In the genomic region with DNA sequence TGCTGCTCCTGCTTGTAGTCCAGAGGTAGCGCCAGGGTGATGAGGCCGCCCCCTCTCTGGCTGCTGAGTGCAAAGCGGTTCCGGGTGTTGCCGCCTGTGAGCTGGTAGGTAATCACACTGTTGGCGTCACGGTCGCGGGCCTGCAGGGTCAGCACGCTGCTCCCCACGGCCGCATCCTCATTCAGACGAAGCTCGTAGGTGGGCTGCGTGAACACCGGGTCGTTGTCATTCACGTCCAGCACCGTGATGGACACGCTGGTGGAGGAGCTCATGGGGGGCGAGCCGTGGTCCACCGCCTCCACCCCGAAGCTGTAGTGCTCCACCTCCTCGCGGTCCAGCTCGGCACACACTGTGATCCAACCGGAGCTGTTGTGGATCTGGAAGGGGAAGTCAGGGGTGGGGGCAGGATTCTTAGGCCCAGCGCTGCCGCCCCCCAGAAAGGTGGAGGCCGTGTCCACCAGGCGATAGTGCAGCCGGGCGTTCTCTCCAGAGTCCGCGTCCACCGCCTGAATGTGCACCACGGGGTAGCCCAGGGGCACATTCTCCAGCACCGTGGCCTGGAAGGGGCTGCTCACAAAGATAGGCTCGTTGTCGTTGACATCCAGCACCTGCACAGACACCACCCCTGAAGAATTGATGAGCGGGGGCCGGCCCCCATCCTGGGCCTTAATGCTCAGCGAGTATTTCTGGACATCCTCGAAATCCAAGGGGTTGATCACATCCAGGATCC, we compare ENCODE assay signal across 18 cellular contexts. TPM values are rescaled to one million over a fixed set of nuclear protein-coding genes. Genes with fewer than 3 reads are reported as not detected.
DNase-seq lines count a peak whose midpoint lies in the region; ATAC-seq, FAIRE-seq and TF ChIP-seq lines count a peak whose summit lies in the region.
"Had no signal": no experiment of that assay in that cellular context is flagged by ENCODE, and none has a peak within 500 bp of the region (broad histone marks: within the 10 kb centered on the region; RNA-seq: fewer than 3 reads in every experiment).

No MANE protein-coding gene starts in this region.

- no peak overlapping the region for H4K8ac ChIP-seq in trophoblast cell (ENCODE audit: low read depth, low read length)

- no CpG with 5 or more reads among the region's 45 CpGs for WGBS in trophoblast cell (ENCODE audit: extremely low coverage, insufficient coverage, insufficient read length)

- H3K23ac ChIP-seq in trophoblast cell (ENCODE audit: low read length), result no peak overlapping the region

- peaks cover 15% of the 10 kb centered on the region for H3K27me3 ChIP-seq in trophoblast cell (ENCODE audit: insufficient read depth, low read length)
- peaks cover 8% of the 10 kb centered on the region for H3K27me3 ChIP-seq in brain microvascular endothelial cell (replicated peaks)

- ATAC-seq in T-cell (replicated peaks in 1 of 4), result no peak
- no peak for ATAC-seq in activated CD4-positive, CD25-positive, alpha-beta regulatory T cell treated with anti-CD3 and anti-CD28 coated beads, Interleukin-2, amount 50 U/mL, for 24 hours
- no peak for ATAC-seq in HG02623 (IDR thresholded peaks at IDR 0.05; ENCODE audit: unreplicated experiment)

- H3K79me1 ChIP-seq in trophoblast cell (ENCODE audit: low read length), result peaks cover 5% of the 10 kb centered on the region

- H3K36me3 Mint-ChIP-seq in activated naive CD4-positive, alpha-beta T cell treated with anti-CD3 and anti-CD28 coated beads, Interleukin-2, amount 50 U/mL, for 24 hours, result no peaks in the 10 kb centered on the region
- no peaks in the 10 kb centered on the region for H3K36me3 Mint-ChIP-seq in activated naive CD4-positive, alpha-beta T cell treated with anti-CD3 and anti-CD28 coated beads, Interleukin-2, amount 10 ng/mL, durations not matched to agents 7 days and 5 days
- H3K36me3 Mint-ChIP-seq in T-cell, result no peaks in the 10 kb centered on the region
- H3K36me3 Mint-ChIP-seq: CD4-positive, alpha-beta memory T cell had no signal

- H3K9me3 ChIP-seq in kidney (ENCODE audit: control insufficient read depth in 1 of 2, low read length in 2 of 2) (no peaks in the 10 kb centered on the region), trophoblast cell (ENCODE audit: insufficient read depth, low read depth, low read length) (peaks cover 31% of the 10 kb centered on the region)

- peaks cover 0 to 9% of the 10 kb centered on the region in 2 donors for H3K36me3 ChIP-seq in kidney (ENCODE audit: control insufficient read depth in 1 of 2, insufficient read depth in 2 of 2, low read length in 2 of 2)
- peaks cover 19 to 31% of the 10 kb centered on the region in 2 experiments for H3K36me3 ChIP-seq in trophoblast cell (ENCODE audit: control insufficient read depth in 1 of 2, insufficient read depth in 2 of 2, low read length in 2 of 2)
- no peaks in the 10 kb centered on the region for H3K36me3 ChIP-seq in brain microvascular endothelial cell (replicated peaks)

- H4K91ac ChIP-seq in trophoblast cell (ENCODE audit: low read depth, low read length), result no peak overlapping the region

- DNase-seq in activated naive CD4-positive, alpha-beta T cell treated with anti-CD3 and anti-CD28 coated beads, Interleukin-2, amount 10 ng/mL, durations not matched to agents 7 days and 5 days, result no peak
- no peak for DNase-seq in T-cell
- DNase-seq in kidney, result peak; percentile 71
- DNase-seq in trophoblast cell, result no peak
- DNase-seq in brain microvascular endothelial cell, result no peak
- DNase-seq: CD4-positive, alpha-beta memory T cell; DND-41; HCEC 1CT; KBM-7; NCI-H1417 treated with DMSO at 0.1 percent for 48 hours; NCI-H1930; NCI-H446; NCI-H748 treated with DMSO at 0.1 percent for 48 hours had no signal

- no peak overlapping the region for H3K4ac ChIP-seq in trophoblast cell (ENCODE audit: low read depth, low read length)

- H3K14ac ChIP-seq in trophoblast cell (ENCODE audit: low read length), result no peak overlapping the region

- no peak overlapping the region for H2BK5ac ChIP-seq in trophoblast cell (ENCODE audit: low read depth, low read length, poor library complexity)

- no peak overlapping the region for H3K27ac ChIP-seq in kidney (ENCODE audit: low read depth in 2 of 2, low read length in 2 of 2)
- no peak overlapping the region for H3K27ac ChIP-seq in trophoblast cell (ENCODE audit: low read depth, low read length)
- H3K27ac ChIP-seq in brain microvascular endothelial cell, result no peak overlapping the region
- H3K27ac ChIP-seq: 22Rv1 had no signal

- H3K79me2 ChIP-seq in trophoblast cell (ENCODE audit: control insufficient read depth, insufficient read depth, low read length, poor library complexity), result no peaks in the 10 kb centered on the region

- H3K4me2 ChIP-seq in trophoblast cell (ENCODE audit: low read length), result no peak overlapping the region

- H2AFZ ChIP-seq in trophoblast cell (ENCODE audit: insufficient read depth, low read length, poor library complexity), result no peak overlapping the region

- H3K9ac ChIP-seq in kidney (ENCODE audit: low read length in 2 of 2) (no peak overlapping the region), trophoblast cell (ENCODE audit: low read length) (no peak overlapping the region)

- in situ Hi-C loops in brain microvascular endothelial cell (cut with HindIII; ENCODE audit: low pct_ligation_motif_present, low sequenced_read_pairs), result no loop called here

- peaks cover 11% of the 10 kb centered on the region for H3K4me1 Mint-ChIP-seq in activated naive CD4-positive, alpha-beta T cell treated with anti-CD3 and anti-CD28 coated beads, Interleukin-2, amount 50 U/mL, for 24 hours
- H3K4me1 Mint-ChIP-seq in activated naive CD4-positive, alpha-beta T cell treated with anti-CD3 and anti-CD28 coated beads, Interleukin-2, amount 10 ng/mL, durations not matched to agents 7 days and 5 days, result peaks cover 9% of the 10 kb centered on the region
- H3K4me1 Mint-ChIP-seq in T-cell, result peaks cover 0 to 11% (median 10%) of the 10 kb centered on the region in 3 donors

- no peak overlapping the region for H3K18ac ChIP-seq in trophoblast cell (ENCODE audit: low read length)

- no peak overlapping the region for H4K12ac ChIP-seq in trophoblast cell (ENCODE audit: low read depth, low read length)

- intact Hi-C loops in kidney (cut with DNase I), result no loop called here

- H3K9me3 Mint-ChIP-seq in activated naive CD4-positive, alpha-beta T cell treated with anti-CD3 and anti-CD28 coated beads, Interleukin-2, amount 50 U/mL, for 24 hours, result no peaks in the 10 kb centered on the region
- H3K9me3 Mint-ChIP-seq in activated naive CD4-positive, alpha-beta T cell treated with anti-CD3 and anti-CD28 coated beads, Interleukin-2, amount 10 ng/mL, durations not matched to agents 7 days and 5 days, result no peaks in the 10 kb centered on the region
- no peaks in the 10 kb centered on the region for H3K9me3 Mint-ChIP-seq in T-cell
- H3K9me3 Mint-ChIP-seq: CD4-positive, alpha-beta memory T cell had no signal

- H3K27me3 Mint-ChIP-seq in activated naive CD4-positive, alpha-beta T cell treated with anti-CD3 and anti-CD28 coated beads, Interleukin-2, amount 50 U/mL, for 24 hours, result peaks cover 13% of the 10 kb centered on the region
- peaks cover 68% of the 10 kb centered on the region for H3K27me3 Mint-ChIP-seq in activated naive CD4-positive, alpha-beta T cell treated with anti-CD3 and anti-CD28 coated beads, Interleukin-2, amount 10 ng/mL, durations not matched to agents 7 days and 5 days
- peaks cover 23 to 40% of the 10 kb centered on the region in 2 donors for H3K27me3 Mint-ChIP-seq in T-cell

- no peak overlapping the region for H2AK5ac ChIP-seq in trophoblast cell (ENCODE audit: low read length)

- no peak for FAIRE-seq in kidney (lab: Jason Lieb, UNC)
- FAIRE-seq: G401.6 had no signal

- POLR2A ChIA-PET in T-cell (lab: Charles Lee), result no interaction called here

- H3K4me3 ChIP-seq in kidney (ENCODE audit: low read length in 2 of 2) (no peak overlapping the region), trophoblast cell (ENCODE audit: low read depth, low read length) (peak overlapping the region; percentile 2), brain microvascular endothelial cell (ENCODE audit: low read depth, low read length) (no peak overlapping the region)

- peak overlapping the region; percentile 19 for H3K4me3 Mint-ChIP-seq in activated naive CD4-positive, alpha-beta T cell treated with anti-CD3 and anti-CD28 coated beads, Interleukin-2, amount 50 U/mL, for 24 hours
- H3K4me3 Mint-ChIP-seq in activated naive CD4-positive, alpha-beta T cell treated with anti-CD3 and anti-CD28 coated beads, Interleukin-2, amount 10 ng/mL, durations not matched to agents 7 days and 5 days, result no peak overlapping the region
- peak overlapping the region in 2 of 3 donors; percentile 6 to 40 for H3K4me3 Mint-ChIP-seq in T-cell

- H3K27ac Mint-ChIP-seq in activated naive CD4-positive, alpha-beta T cell treated with anti-CD3 and anti-CD28 coated beads, Interleukin-2, amount 50 U/mL, for 24 hours, result no peak overlapping the region
- no peak overlapping the region for H3K27ac Mint-ChIP-seq in activated naive CD4-positive, alpha-beta T cell treated with anti-CD3 and anti-CD28 coated beads, Interleukin-2, amount 10 ng/mL, durations not matched to agents 7 days and 5 days
- H3K27ac Mint-ChIP-seq in T-cell, result no peak overlapping the region
- H3K27ac Mint-ChIP-seq: CD4-positive, alpha-beta memory T cell had no signal

- no peak overlapping the region for H2BK12ac ChIP-seq in trophoblast cell (ENCODE audit: low read length)

- CTCF ChIA-PET in activated naive CD4-positive, alpha-beta T cell treated with anti-CD3 and anti-CD28 coated beads, Interleukin-2, amount 10 ng/mL, durations not matched to agents 7 days and 5 days (lab: Charles Lee), result no interaction called here
- CTCF ChIA-PET in T-cell (lab: Charles Lee), result no interaction called here

- peaks cover 0 to 18% of the 10 kb centered on the region in 2 donors for H3K4me1 ChIP-seq in kidney (ENCODE audit: control insufficient read depth in 1 of 2, insufficient read depth in 1 of 2, low read depth in 1 of 2, low read length in 2 of 2)
- H3K4me1 ChIP-seq in trophoblast cell (ENCODE audit: control insufficient read depth in 1 of 2, insufficient read depth in 2 of 2, low read length in 2 of 2), result peaks cover 3 to 23% of the 10 kb centered on the region in 2 experiments

- H2BK120ac ChIP-seq in trophoblast cell (ENCODE audit: insufficient read depth, low read length, poor library complexity), result no peak overlapping the region

- TF ChIP-seq CTCF in kidney (IDR thresholded peaks at IDR 0.05; ENCODE audit: borderline replicate concordance, extremely low read depth, insufficient read depth), result no peak
- TF ChIP-seq CTCF in brain microvascular endothelial cell (IDR thresholded peaks at IDR 0.05; ENCODE audit: low read depth, low read length, missing control alignments), result no peak

RNA-seq across cellular contexts. Expression of a gene that starts 2.4 kb away (rescaled TPM):
- 1 to 10 TPM; 1.1 to 2.7 (median 1.6) TPM for total RNA-seq in T-cell
- 49.9 TPM for total RNA-seq in kidney
- 15.7 TPM for polyA plus RNA-seq in kidney (ENCODE audit: insufficient read depth, low read depth, low replicate concordance)
- 28.5 and 29.5 TPM in 2 replicates for polyA plus RNA-seq in trophoblast cell (2013)

Comparison
In these comparisons a context has a peak if more than half of its experiments do, and no peak if none do; other contexts are left out.
1. RNA of a gene that starts 2.4 kb away (total RNA-seq): 49.9 TPM in kidney (single experiment); 1.1 to 2.7 TPM in T-cell; every median in the first group is over 10 times any median in the second.